ENCODE assay signal across 2 cellular contexts in genomic region chr16:2062801-2063200, GRCh38.
A peak's percentile ranks its signal among the peaks of the same experiment; 100 is the strongest.
TF ChIP-seq lines count a peak whose summit lies in the region.

No MANE protein-coding gene starts in this region.

TF ChIP-seq in HepG2, 621 proteins besides CTCF, POLR2A, EP300 and RAD21:
- TF ChIP-seq AGO2 (optimal IDR thresholded peaks at IDR 0.05; ENCODE audit: low read depth, low read length) = peak; percentile 37
- TF ChIP-seq HNRNPH1 (optimal IDR thresholded peaks at IDR 0.05; ENCODE audit: low read depth, low read length) = no peak

TF ChIP-seq in GM12891, 5 proteins besides CTCF, POLR2A, EP300 and RAD21:
- TF ChIP-seq TAF1 (IDR thresholded peaks at IDR 0.05; ENCODE audit: low read depth, low read length) (no peak), PAX5 (IDR thresholded peaks at IDR 0.05; ENCODE audit: insufficient read depth, low read length, severe bottlenecking) (no peak), POLR2AphosphoS5 (IDR thresholded peaks at IDR 0.05; ENCODE audit: low read depth, low read length) (no peak), SPI1 (IDR thresholded peaks at IDR 0.05; ENCODE audit: low read depth, low read length) (no peak), POU2F2 (IDR thresholded peaks at IDR 0.05; ENCODE audit: low read depth, low read length) (no peak)
